Comparison of ENCODE assay signal across 12 cellular contexts in the genomic region with DNA sequence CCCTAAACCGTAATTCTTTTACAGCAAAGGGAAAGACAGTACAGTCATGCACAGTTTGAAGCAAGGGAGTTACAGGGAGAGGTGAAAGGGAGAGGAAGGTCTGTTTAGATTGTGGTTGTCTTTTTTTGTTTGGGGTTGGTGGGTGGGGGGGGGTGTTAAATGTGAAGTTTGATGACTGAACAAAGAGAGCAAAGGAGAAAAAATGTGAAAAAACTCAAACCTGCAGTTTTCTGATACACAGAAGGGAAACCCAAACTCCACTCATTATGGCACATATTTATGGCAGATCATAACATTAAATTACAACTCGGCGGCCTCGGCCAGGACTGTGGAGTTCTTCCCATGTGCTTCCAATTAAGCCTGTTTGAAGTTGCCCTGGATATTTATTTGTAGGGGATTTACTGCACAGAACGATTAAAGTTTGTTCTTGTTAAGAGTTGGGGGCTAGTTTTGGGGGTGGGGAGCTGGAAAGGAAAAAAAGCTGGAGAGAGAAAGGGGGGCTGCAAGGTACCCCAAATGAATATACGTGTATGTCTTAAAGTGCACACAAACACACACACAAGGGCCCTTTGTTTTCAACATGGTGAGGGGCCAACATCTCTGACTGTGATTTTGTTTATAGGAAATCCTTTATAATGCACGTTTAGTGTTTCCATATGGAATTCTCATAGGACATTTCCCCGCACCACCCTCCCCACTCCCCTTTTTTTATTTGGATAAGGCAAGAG. TPM values are rescaled to one million over a fixed set of nuclear protein-coding genes. Genes with fewer than 3 reads are reported as not detected.
DNase-seq lines count a peak whose midpoint lies in the region; ATAC-seq and TF ChIP-seq lines count a peak whose summit lies in the region.
"Had no signal": no experiment of that assay in that cellular context is flagged by ENCODE, and none has a peak within 500 bp of the region (broad histone marks: within the 10 kb centered on the region; RNA-seq: fewer than 3 reads in every experiment).

No MANE protein-coding gene starts in this region.

- 44 to 55% (median 52%) methylated on average over 8 of the region's 8 CpGs for WGBS in stomach, 5 donors
- no CpG with 5 or more reads among the region's 8 CpGs for WGBS in neuronal stem cell (ENCODE audit: extremely low coverage in 2 of 2, insufficient read length in 2 of 2, insufficient replicate concordance in 1 of 2), 2 donors

- no peak for TF ChIP-seq POLR2A in stomach (IDR thresholded peaks at IDR 0.05)

- no peak for TF ChIP-seq EP300 in stomach (IDR thresholded peaks at IDR 0.05)

- no peak overlapping the region for H2BK5ac ChIP-seq in neuronal stem cell (ENCODE audit: low read length)

- H2BK12ac ChIP-seq in neuronal stem cell (ENCODE audit: low read length) = no peak overlapping the region

- no peaks in the 10 kb centered on the region for H3K79me1 ChIP-seq in neuronal stem cell (ENCODE audit: low read depth, low read length)

- H3K9ac ChIP-seq in ES-I3 (ENCODE audit: low read depth, low read length) (peak overlapping the region; percentile 30; the same call in 1 of the 2 replicates), neuronal stem cell (ENCODE audit: low read depth, low read length, poor library complexity) (no peak overlapping the region)

- H3K23ac ChIP-seq in neuronal stem cell (ENCODE audit: low read depth, low read length, poor library complexity) = no peak overlapping the region

- ATAC-seq in HG02870 (IDR thresholded peaks at IDR 0.05; ENCODE audit: unreplicated experiment) = no peak
- ATAC-seq in GM21528 (IDR thresholded peaks at IDR 0.05; ENCODE audit: low FRiP score, unreplicated experiment) = no peak
- no peak for ATAC-seq in GM19328 (IDR thresholded peaks at IDR 0.05; ENCODE audit: unreplicated experiment)

- H3K27ac ChIP-seq in RWPE1 = no peak overlapping the region
- H3K27ac ChIP-seq in stomach = peak overlapping the region in 3 of 5 donors; percentile 18 to 53 (median 20)
- no peak overlapping the region for H3K27ac ChIP-seq in neuronal stem cell (replicated peaks; ENCODE audit: low read length)

- POLR2A ChIA-PET in RWPE1 (lab: Yijun Ruan, JAX; ENCODE audit: low non-redundant PET) = no interaction called here

- H3K9me3 ChIP-seq in ES-I3 (ENCODE audit: control insufficient read depth, insufficient read depth, low read length) (no peaks in the 10 kb centered on the region), stomach (peaks cover 0 to 2% (median 0%) of the 10 kb centered on the region in 4 donors), neuronal stem cell (replicated peaks in 1 of 2; ENCODE audit: control insufficient read depth in 2 of 2, insufficient read depth in 1 of 2, low read depth in 1 of 2, low read length in 2 of 2) (peaks cover 0 to 2% of the 10 kb centered on the region in 2 donors)
- H3K9me3 ChIP-seq: adrenal gland had no signal

- H3K4me1 ChIP-seq in ES-I3 (ENCODE audit: insufficient read depth, low read length) (peaks cover 22% of the 10 kb centered on the region), stomach (peaks cover 0 to 16% (median 7%) of the 10 kb centered on the region in 4 donors), neuronal stem cell (ENCODE audit: control insufficient read depth in 2 of 2, insufficient read depth in 1 of 2, low read depth in 1 of 2, low read length in 2 of 2) (peaks cover 2 to 11% of the 10 kb centered on the region in 2 donors)
- H3K4me1 ChIP-seq: adrenal gland had no signal

- no peak overlapping the region for H4K91ac ChIP-seq in neuronal stem cell (ENCODE audit: low read depth, low read length, poor library complexity)

- no peak overlapping the region for H3K4me2 ChIP-seq in neuronal stem cell (ENCODE audit: insufficient read depth, low read length, poor library complexity, severe bottlenecking)

- no peak overlapping the region for H2BK120ac ChIP-seq in neuronal stem cell (ENCODE audit: low read depth, low read length)

- H3K27me3 ChIP-seq in stomach (no peaks in the 10 kb centered on the region), neuronal stem cell (ENCODE audit: control insufficient read depth in 3 of 3, insufficient read depth in 3 of 3, low read depth in 1 of 3, low read length in 3 of 3) (no peaks in the 10 kb centered on the region)
- H3K27me3 ChIP-seq: adrenal gland had no signal

- H3K14ac ChIP-seq in neuronal stem cell (ENCODE audit: low read length) = no peak overlapping the region

- DNase-seq in RWPE1 (ENCODE audit: low spot score) (peak; percentile 41), fibroblast of the conjunctiva (ENCODE audit: low read depth) (peak; percentile 60), stomach (no peak), neuronal stem cell (ENCODE audit: low spot score) (no peak)
- DNase-seq: NCI-H1930, T-helper 9 cell had no signal

- no peak overlapping the region for H2AK5ac ChIP-seq in neuronal stem cell (ENCODE audit: low read depth, low read length)

- no peak overlapping the region for H3K18ac ChIP-seq in neuronal stem cell (ENCODE audit: low read length)

- TF ChIP-seq CTCF in RWPE1 (conservative IDR thresholded peaks at IDR 0.05; ENCODE audit: low read depth) (no peak), stomach (IDR thresholded peaks at IDR 0.05) (no peak)

- intact Hi-C loops in stomach (cut with DNase I; ENCODE audit: low total_unique reads) = no loop called here

- no peak overlapping the region for H4K8ac ChIP-seq in neuronal stem cell (ENCODE audit: low read depth, low read length)

- no peak overlapping the region for H2BK15ac ChIP-seq in neuronal stem cell (ENCODE audit: low read length)

- no peak overlapping the region for H3K4ac ChIP-seq in neuronal stem cell (ENCODE audit: low read length)

- H3K36me3 ChIP-seq in ES-I3 (ENCODE audit: insufficient read depth, low read length) = no peaks in the 10 kb centered on the region
- H3K36me3 ChIP-seq in stomach = no peaks in the 10 kb centered on the region
- H3K36me3 ChIP-seq in neuronal stem cell (replicated peaks in 1 of 2; ENCODE audit: control insufficient read depth in 2 of 2, insufficient read depth in 2 of 2, low read length in 2 of 2) = no peaks in the 10 kb centered on the region
- H3K36me3 ChIP-seq: adrenal gland had no signal

- H3K4me3 ChIP-seq in stomach (no peak overlapping the region), neuronal stem cell (ENCODE audit: low read length in 2 of 2) (no peak overlapping the region)
- H3K4me3 ChIP-seq: adrenal gland had no signal

- no peak overlapping the region for H2AFZ ChIP-seq in neuronal stem cell (ENCODE audit: low read length)

- CTCF ChIA-PET in RWPE1 (lab: Yijun Ruan, JAX) = interaction anchor here (0.6 kb wide), 1 partner anchor 235 kb away, joined by 3 read pairs; no protein-coding TSS in a partner anchor

RNA-seq across cellular contexts. Expression of a gene that starts 26.3 kb away (rescaled TPM):
- under 1 TPM in 1 of 5 donors, not detected in 4; under 0.01 TPM for total RNA-seq in stomach
- not detected for polyA plus RNA-seq in stomach
- polyA plus RNA-seq in neuronal stem cell (2013, experiment 1 of 2) = 0.04 TPM
- 0.03 TPM for polyA plus RNA-seq in neuronal stem cell (2013, experiment 2 of 2)
- total RNA-seq: temporal lobe had no signal

Comparison
In these comparisons a context has a peak if more than half of its experiments do, and no peak if none do; other contexts are left out.
1. DNase-seq: peak in RWPE1 (single experiment) and fibroblast of the conjunctiva (single experiment); none in stomach (single experiment) and neuronal stem cell (single experiment).
2. H3K27ac ChIP-seq: peak in stomach (3 of 5); none in RWPE1 (single experiment) and neuronal stem cell (single experiment).